In genomic region chr1:222790520-222790919, GRCh38 we compare ENCODE assay signal across 12 cellular contexts. TPM values are rescaled to one million over a fixed set of nuclear protein-coding genes. Genes with fewer than 3 reads are reported as not detected.
"Had no signal": no experiment of that assay in that cellular context is flagged by ENCODE, and none has a peak within 500 bp of the region (broad histone marks: within the 10 kb centered on the region; RNA-seq: fewer than 3 reads in every experiment).

No MANE protein-coding gene starts in this region.

- H3K9me3 ChIP-seq: ascending aorta, esophagus squamous epithelium, right lobe of liver, stomach had no signal

- H3K4me3 ChIP-seq: ascending aorta, esophagus squamous epithelium, lung, right lobe of liver, stomach had no signal

- H3K27me3 ChIP-seq: ascending aorta, esophagus squamous epithelium, right lobe of liver, stomach had no signal

- ATAC-seq: left colon, natural killer cell had no signal

- H3K27ac Mint-ChIP-seq: natural killer cell, progenitor cell of endocrine pancreas had no signal

- DNase-seq: activated CD4-positive, CD25-positive, alpha-beta regulatory T cell treated with anti-CD3 and anti-CD28 coated beads, Interleukin-2, amount 50 U/mL, for 72 hours; activated T-cell treated with anti-CD3 and anti-CD28 coated beads for 4 hours; esophagus squamous epithelium; head of caudate nucleus; left colon; natural killer cell; right lobe of liver; stomach had no signal

- H3K4me1 Mint-ChIP-seq: natural killer cell had no signal

- H3K9me3 Mint-ChIP-seq: natural killer cell had no signal

- H3K36me3 ChIP-seq: ascending aorta, esophagus squamous epithelium, right lobe of liver, stomach had no signal

- H3K4me1 ChIP-seq: ascending aorta had no signal

- H3K27ac ChIP-seq: ascending aorta, esophagus squamous epithelium, right lobe of liver, stomach had no signal

- H3K36me3 Mint-ChIP-seq: natural killer cell had no signal

- H3K4me3 Mint-ChIP-seq: natural killer cell had no signal

RNA-seq across cellular contexts. Expression of gene FAM177B, which starts 53.5 kb away (rescaled TPM):
- total RNA-seq: ascending aorta; natural killer cell; progenitor cell of endocrine pancreas; T-helper 2 cell treated with Interferon-gamma antibody and Interleukin-4, amounts not matched to agents 100 ng/mL and 5 ng/mL, for 36 hours had no signal
